ENCODE assay signal across 21 cellular contexts in the genomic region with DNA sequence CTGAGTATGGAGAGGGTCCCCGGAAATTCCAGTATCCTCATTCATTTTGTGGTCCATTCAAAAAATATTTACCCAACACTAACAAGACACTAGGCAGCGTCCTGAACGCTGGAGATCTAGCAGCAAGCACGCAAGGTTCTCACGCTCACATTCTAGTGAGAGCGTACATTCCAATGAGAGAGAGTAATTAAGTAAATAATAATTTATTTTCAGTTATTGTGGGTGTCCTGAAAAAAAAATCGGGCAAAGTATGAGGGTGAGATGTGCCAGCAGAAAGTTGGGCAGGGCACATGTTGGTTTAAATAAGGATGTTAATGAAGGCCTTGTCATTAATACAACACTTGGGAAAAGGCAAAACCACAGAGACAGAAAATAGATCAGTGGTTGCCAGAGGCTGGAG. TPM values are rescaled to one million over a fixed set of nuclear protein-coding genes. Genes with fewer than 3 reads are reported as not detected.
DNase-seq lines count a peak whose midpoint lies in the region; ATAC-seq, FAIRE-seq and TF ChIP-seq lines count a peak whose summit lies in the region.
"Had no signal": no experiment of that assay in that cellular context is flagged by ENCODE, and none has a peak within 500 bp of the region (broad histone marks: within the 10 kb centered on the region; RNA-seq: fewer than 3 reads in every experiment).

No MANE protein-coding gene starts in this region.

- H3K9me3 ChIP-seq in HepG2 (ENCODE audit: low read length) (no peaks in the 10 kb centered on the region), right lobe of liver (no peaks in the 10 kb centered on the region)
- H3K9me3 ChIP-seq: heart right ventricle, uterus had no signal

- intact Hi-C loops in HepG2 (cut with micrococcal nuclease; ENCODE audit: unreplicated experiment): no loop called here
- intact Hi-C loops in right lobe of liver (cut with DNase I): no loop called here
- intact Hi-C loops in lower leg skin (cut with DNase I; ENCODE audit: low total_unique reads): no loop called here

- no peak overlapping the region for H3K27ac ChIP-seq in HepG2 (ENCODE audit: extremely low read length, insufficient read depth, low read length)
- no peak overlapping the region for H3K27ac ChIP-seq in right lobe of liver
- no peak overlapping the region for H3K27ac ChIP-seq in GM23338 (ENCODE audit: low read depth)
- H3K27ac ChIP-seq: heart right ventricle, uterus, VCaP had no signal

- H3K79me2 ChIP-seq in HepG2 (ENCODE audit: insufficient read depth, low read length) (no peaks in the 10 kb centered on the region), GM23338 (replicated peaks; ENCODE audit: insufficient read depth) (no peaks in the 10 kb centered on the region)

- no peak overlapping the region for H3K4me3 Mint-ChIP-seq in activated T-helper 17 cell treated with anti-CD3 and anti-CD28 coated beads, Interleukin-2, amount 50 U/mL, for 72 hours
- H3K4me3 Mint-ChIP-seq in GM23338: no peak overlapping the region
- H3K4me3 Mint-ChIP-seq: endodermal cell had no signal

- peak; percentile 61 for ATAC-seq in HepG2
- no peak for ATAC-seq in right lobe of liver
- no peak for ATAC-seq in activated T-helper 17 cell treated with anti-CD3 and anti-CD28 coated beads, Interleukin-2, amount 50 U/mL, for 72 hours (replicated peaks)
- ATAC-seq in GM23338: no peak
- ATAC-seq: heart right ventricle, left ventricle myocardium superior had no signal

- H3K9me2 ChIP-seq in GM23338 (ENCODE audit: insufficient read depth): no peaks in the 10 kb centered on the region

- POLR2A ChIA-PET in HepG2 (lab: Yijun Ruan, JAX): no interaction called here

- peaks cover 8% of the 10 kb centered on the region for H3K4me1 Mint-ChIP-seq in activated T-helper 17 cell treated with anti-CD3 and anti-CD28 coated beads, Interleukin-2, amount 50 U/mL, for 72 hours
- H3K4me1 Mint-ChIP-seq in GM23338: peaks cover 10% of the 10 kb centered on the region; the same call in 2 of the 3 replicates
- H3K4me1 Mint-ChIP-seq: endodermal cell had no signal

- no peaks in the 10 kb centered on the region for H3K9me3 Mint-ChIP-seq in activated T-helper 17 cell treated with anti-CD3 and anti-CD28 coated beads, Interleukin-2, amount 50 U/mL, for 72 hours
- H3K9me3 Mint-ChIP-seq in GM23338: no peaks in the 10 kb centered on the region
- H3K9me3 Mint-ChIP-seq: endodermal cell had no signal

- no peaks in the 10 kb centered on the region for H3F3A ChIP-seq in GM23338 (replicated peaks; ENCODE audit: low read depth)

- FAIRE-seq in HepG2 (lab: Jason Lieb, UNC): no peak
- FAIRE-seq: H1 had no signal

- no peak for TF ChIP-seq RAD21 in HepG2 (CRISPR knock-in tag; IDR thresholded peaks at IDR 0.05)

- H2AFZ ChIP-seq in HepG2 (ENCODE audit: low read length) (no peak overlapping the region), GM23338 (no peak overlapping the region)

- CTCF ChIA-PET in HepG2 (lab: Yijun Ruan, JAX; ENCODE audit: low intra/inter-chr PET ratio, low total read pairs): no interaction called here

- peaks cover 6% of the 10 kb centered on the region for H3K36me3 Mint-ChIP-seq in activated T-helper 17 cell treated with anti-CD3 and anti-CD28 coated beads, Interleukin-2, amount 50 U/mL, for 72 hours (ENCODE audit: low read depth)
- no peaks in the 10 kb centered on the region for H3K36me3 Mint-ChIP-seq in GM23338 (ENCODE audit: low read depth)

- 27% methylated on average over 7 of the region's 7 CpGs for WGBS in HepG2 (ENCODE audit: low lambda C conversion rate)
- 92% methylated on average over 7 of the region's 7 CpGs for WGBS in right lobe of liver (ENCODE audit: insufficient coverage, low coverage, low lambda C conversion rate, missing lambda C conversion rate)
- WGBS in lower leg skin, 2 donors: 74 to 82% methylated on average over 7 of the region's 7 CpGs

- TF ChIP-seq POLR2A in HepG2 (IDR thresholded peaks at IDR 0.05; ENCODE audit: insufficient read depth in 1 of 2, low read depth in 2 of 2, low read length in 2 of 2) (no peak), right lobe of liver (IDR thresholded peaks at IDR 0.05) (no peak), lower leg skin (IDR thresholded peaks at IDR 0.05) (no peak)

- in situ Hi-C loops in HepG2 (cut with HindIII; ENCODE audit: extremely low pct_ligation_motif_present, low pct_unique_long_range_greater_than_20kb): no loop called here

- peak overlapping the region; percentile 37 for H3K27ac Mint-ChIP-seq in activated T-helper 17 cell treated with anti-CD3 and anti-CD28 coated beads, Interleukin-2, amount 50 U/mL, for 72 hours
- H3K27ac Mint-ChIP-seq in GM23338: no peak overlapping the region
- H3K27ac Mint-ChIP-seq: endodermal cell had no signal

- H3K27me3 ChIP-seq in HepG2 (ENCODE audit: control insufficient read depth in 1 of 2, insufficient read depth in 2 of 2, low read length in 2 of 2) (no peaks in the 10 kb centered on the region), right lobe of liver (no peaks in the 10 kb centered on the region), GM23338 (ENCODE audit: insufficient read depth) (no peaks in the 10 kb centered on the region)
- H3K27me3 ChIP-seq: heart right ventricle, uterus had no signal

- H3K4me3 ChIP-seq in HepG2 (replicated peaks in 1 of 3; ENCODE audit: insufficient read depth in 1 of 3, low read depth in 2 of 3, low read length in 3 of 3) (no peak overlapping the region), right lobe of liver (no peak overlapping the region), GM23338 (no peak overlapping the region), lower leg skin (ENCODE audit: low read depth, poor library complexity, severe bottlenecking) (no peak overlapping the region)
- H3K4me3 ChIP-seq: heart right ventricle, uterus had no signal

- BruUV-seq in HepG2 (replicated peaks; lab: Mats Ljungman, UMichigan): no TSS peak

- no peak; a peak in 1 of 4 replicates for TF ChIP-seq EP300 in HepG2 (IDR thresholded peaks at IDR 0.05; ENCODE audit: low read depth in 2 of 2, low read length in 2 of 2)
- TF ChIP-seq EP300 in HepG2 (CRISPR knock-in tag; IDR thresholded peaks at IDR 0.05; ENCODE audit: borderline replicate concordance): no peak

- H3K9ac ChIP-seq in HepG2 (ENCODE audit: insufficient read depth, low read depth, low read length): no peak overlapping the region

- no peak for TF ChIP-seq CTCF in HepG2 (CRISPR knock-in tag; IDR thresholded peaks at IDR 0.05)
- no peak for TF ChIP-seq CTCF in right lobe of liver (IDR thresholded peaks at IDR 0.05)
- no peak for TF ChIP-seq CTCF in GM23338 (conservative IDR thresholded peaks at IDR 0.05; ENCODE audit: low read depth in 2 of 2)
- TF ChIP-seq CTCF in lower leg skin (IDR thresholded peaks at IDR 0.05): no peak

- peaks cover 40% of the 10 kb centered on the region for H3K4me1 ChIP-seq in HepG2 (ENCODE audit: insufficient read depth, low read length)
- no peaks in the 10 kb centered on the region for H3K4me1 ChIP-seq in right lobe of liver
- peaks cover 5% of the 10 kb centered on the region; the same call in 1 of the 2 replicates for H3K4me1 ChIP-seq in GM23338 (ENCODE audit: insufficient read depth)
- H3K4me1 ChIP-seq: uterus had no signal

- peak; percentile 83 for DNase-seq in HepG2 (ENCODE audit: low spot score)
- no peak for DNase-seq in right lobe of liver
- peak; percentile 91 for DNase-seq in iris pigment epithelial cell (ENCODE audit: low read depth)
- no peak for DNase-seq in GM23338 (ENCODE audit: low spot score)
- DNase-seq in lower leg skin (ENCODE audit: low spot score in 2 of 2): no peak
- DNase-seq in stimulated activated CD4-positive, alpha-beta T cell treated with anti-CD3 and anti-CD28 coated beads, Interleukin-4, amount 100 ng/mL, for 1 hour: no peak
- DNase-seq in cortex of kidney (lab: John Stamatoyannopoulos, UW): no peak
- DNase-seq: ACHN, anterior cingulate cortex, DMS153, endodermal cell, heart right ventricle, left ventricle myocardium superior, NCI-H1105 treated with DMSO at 0.1 percent for 48 hours, NCI-H524, nucleus accumbens, SHP77 treated with DMSO at 0.1 percent for 48 hours, uterus had no signal

- no peaks in the 10 kb centered on the region for H3K36me3 ChIP-seq in HepG2 (replicated peaks in 1 of 2; ENCODE audit: control insufficient read depth in 1 of 2, insufficient read depth in 2 of 2, low read length in 2 of 2)
- no peaks in the 10 kb centered on the region for H3K36me3 ChIP-seq in right lobe of liver
- no peaks in the 10 kb centered on the region for H3K36me3 ChIP-seq in GM23338 (ENCODE audit: insufficient read depth)
- H3K36me3 ChIP-seq: heart right ventricle, uterus had no signal

- H3K4me2 ChIP-seq in HepG2 (ENCODE audit: low read depth, low read length): peak overlapping the region; percentile 47; the same call in 1 of the 2 replicates
- H3K4me2 ChIP-seq in GM23338: no peak overlapping the region

- no peaks in the 10 kb centered on the region for H4K20me1 ChIP-seq in HepG2 (ENCODE audit: insufficient read depth, low read length)
- H4K20me1 ChIP-seq in GM23338 (replicated peaks; ENCODE audit: insufficient read depth): no peaks in the 10 kb centered on the region

- H3K27me3 Mint-ChIP-seq in activated T-helper 17 cell treated with anti-CD3 and anti-CD28 coated beads, Interleukin-2, amount 50 U/mL, for 72 hours: no peaks in the 10 kb centered on the region
- H3K27me3 Mint-ChIP-seq in GM23338 (ENCODE audit: insufficient read depth, low read depth, poor library complexity): peaks cover 2% of the 10 kb centered on the region

RNA-seq across cellular contexts. Expression of a gene that starts 4.0 kb away (rescaled TPM):
- total RNA-seq in HepG2 (2016; rRNA removed; fragmentation: Illumina TruSeq; extraction: Trizol) (not detected in 2 replicates), right lobe of liver (1 to 10 TPM in 4 of 6 experiments, under 1 TPM in 1, not detected in 1; 0.29 to 2.8 (median 1.2) TPM), lower leg skin (under 1 TPM in 3 of 4 donors, not detected in 1; 0.12 to 0.52 (median 0.23) TPM)
- not detected in 2 replicates for total RNA-seq in HepG2 (2016; cell fraction: cytosol; rRNA removed; fragmentation: Illumina TruSeq; extraction: Trizol; ENCODE audit: low read depth)
- total RNA-seq in HepG2 (2016; cell fraction: insoluble cytoplasmic fraction; rRNA removed; fragmentation: Illumina TruSeq; extraction: Trizol): not detected in 2 replicates
- total RNA-seq in HepG2 (2016; cell fraction: membrane; rRNA removed; fragmentation: Illumina TruSeq; extraction: Trizol): not detected in 2 replicates
- not detected in 2 replicates for total RNA-seq in HepG2 (2016; cell fraction: nucleus; rRNA removed; fragmentation: Illumina TruSeq; extraction: Trizol)
- polyA plus RNA-seq in HepG2 (2011; rRNA removed) (1.2 and 1.6 TPM in 2 replicates), GM23338 (2016; fragmentation: Nextera tagmentation; extraction: Ambion mirVana) (not detected in 2 replicates)
- 0.63 and 0.91 TPM in 2 replicates for polyA plus RNA-seq in HepG2 (2011; cell fraction: cytosol; rRNA removed)
- 0.13 and 0.31 TPM in 2 replicates for polyA plus RNA-seq in HepG2 (2011; cell fraction: nucleus; rRNA removed)
- 0.13 and 1.2 TPM in 2 replicates for polyA plus RNA-seq in HepG2 (2012)
- polyA plus RNA-seq in HepG2 (2016; cell fraction: cytosol; fragmentation: Illumina TruSeq; extraction: Trizol; ENCODE audit: low read depth): 0.10 TPM in 1 of 2 replicates, not detected in the other
- polyA plus RNA-seq in HepG2 (2016; cell fraction: insoluble cytoplasmic fraction; fragmentation: Illumina TruSeq; extraction: Trizol; ENCODE audit: low read depth): not detected in 2 replicates
- 0.13 TPM in 1 of 2 replicates, not detected in the other for polyA plus RNA-seq in HepG2 (2016; cell fraction: membrane; fragmentation: Illumina TruSeq; extraction: Trizol; ENCODE audit: low read depth)
- polyA plus RNA-seq in HepG2 (2016; cell fraction: nucleus; fragmentation: Illumina TruSeq; extraction: Trizol; ENCODE audit: insufficient read depth, low read depth): not detected in 2 replicates
- 0.50 and 1.8 TPM in 2 replicates for polyA minus RNA-seq in HepG2 (2011; rRNA and poly(A)+ RNA removed; ENCODE audit: low replicate concordance)
- 0.49 and 0.62 TPM in 2 replicates for polyA minus RNA-seq in HepG2 (2011; cell fraction: cytosol; rRNA and poly(A)+ RNA removed)
- polyA minus RNA-seq in HepG2 (2011; cell fraction: nucleus; rRNA and poly(A)+ RNA removed): 1.2 TPM in 2 replicates
- 10 to 100 TPM; 25.7 to 37.9 TPM for total RNA-seq in activated T-helper 17 cell treated with anti-CD3 and anti-CD28 coated beads, Interleukin-2, amount 50 U/mL, for 72 hours
- not detected in 2 replicates for total RNA-seq in GM23338 (2014; rRNA removed; shearing (Covaris generic))
- total RNA-seq: endodermal cell, H1, left ventricle myocardium superior had no signal
- polyA plus RNA-seq: H1 had no signal

RNA-seq across cellular contexts. Expression of a gene that starts 25.9 kb away (rescaled TPM):
- total RNA-seq in HepG2 (2016; rRNA removed; fragmentation: Illumina TruSeq; extraction: Trizol) (36.2 and 45.3 TPM in 2 replicates), right lobe of liver (10 to 100 TPM; 25.5 to 88.0 (median 42.2) TPM), lower leg skin (10 to 100 TPM in 2 of 4 donors, 1 to 10 TPM in 2; 4.8 to 14.5 (median 11.2) TPM)
- total RNA-seq in HepG2 (2016; cell fraction: cytosol; rRNA removed; fragmentation: Illumina TruSeq; extraction: Trizol; ENCODE audit: low read depth): 32.0 and 35.3 TPM in 2 replicates
- total RNA-seq in HepG2 (2016; cell fraction: insoluble cytoplasmic fraction; rRNA removed; fragmentation: Illumina TruSeq; extraction: Trizol): 36.6 and 44.0 TPM in 2 replicates
- total RNA-seq in HepG2 (2016; cell fraction: membrane; rRNA removed; fragmentation: Illumina TruSeq; extraction: Trizol): 75.4 and 86.1 TPM in 2 replicates
- total RNA-seq in HepG2 (2016; cell fraction: nucleus; rRNA removed; fragmentation: Illumina TruSeq; extraction: Trizol): 26.6 and 27.0 TPM in 2 replicates
- polyA plus RNA-seq in HepG2 (2011; rRNA removed) (32.6 and 38.7 TPM in 2 replicates), GM23338 (2016; fragmentation: Nextera tagmentation; extraction: Ambion mirVana) (9.0 and 9.4 TPM in 2 replicates)
- 29.8 and 43.7 TPM in 2 replicates for polyA plus RNA-seq in HepG2 (2011; cell fraction: cytosol; rRNA removed)
- 14.9 and 17.0 TPM in 2 replicates for polyA plus RNA-seq in HepG2 (2011; cell fraction: nucleus; rRNA removed)
- 33.7 and 34.6 TPM in 2 replicates for polyA plus RNA-seq in HepG2 (2012)
- 31.2 and 34.0 TPM in 2 replicates for polyA plus RNA-seq in HepG2 (2016; cell fraction: cytosol; fragmentation: Illumina TruSeq; extraction: Trizol; ENCODE audit: low read depth)
- polyA plus RNA-seq in HepG2 (2016; cell fraction: insoluble cytoplasmic fraction; fragmentation: Illumina TruSeq; extraction: Trizol; ENCODE audit: low read depth): 39.8 and 40.2 TPM in 2 replicates
- 51.9 and 59.4 TPM in 2 replicates for polyA plus RNA-seq in HepG2 (2016; cell fraction: membrane; fragmentation: Illumina TruSeq; extraction: Trizol; ENCODE audit: low read depth)
- 22.2 and 22.8 TPM in 2 replicates for polyA plus RNA-seq in HepG2 (2016; cell fraction: nucleus; fragmentation: Illumina TruSeq; extraction: Trizol; ENCODE audit: insufficient read depth, low read depth)
- polyA minus RNA-seq in HepG2 (2011; rRNA and poly(A)+ RNA removed; ENCODE audit: low replicate concordance): 25.9 and 37.5 TPM in 2 replicates
- 31.0 and 34.7 TPM in 2 replicates for polyA minus RNA-seq in HepG2 (2011; cell fraction: cytosol; rRNA and poly(A)+ RNA removed)
- polyA minus RNA-seq in HepG2 (2011; cell fraction: nucleus; rRNA and poly(A)+ RNA removed): 48.0 and 50.0 TPM in 2 replicates
- total RNA-seq in activated T-helper 17 cell treated with anti-CD3 and anti-CD28 coated beads, Interleukin-2, amount 50 U/mL, for 72 hours: 10 to 100 TPM; 19.4 to 28.1 TPM
- total RNA-seq in GM23338 (2014; rRNA removed; shearing (Covaris generic)): 24.5 and 26.9 TPM in 2 replicates

Comparison
In these comparisons a context has a peak if more than half of its experiments do, and no peak if none do; other contexts are left out.
1. DNase-seq: peak in HepG2 (single experiment) and iris pigment epithelial cell (single experiment); none in right lobe of liver (0 of 3), GM23338 (single experiment), lower leg skin (0 of 2), stimulated activated CD4-positive, alpha-beta T cell treated with anti-CD3 and anti-CD28 coated beads, Interleukin-4, amount 100 ng/mL, for 1 hour (single experiment) and cortex of kidney (single experiment).
2. RNA of a gene that starts 4.0 kb away (total RNA-seq): 25.7 to 37.9 TPM in activated T-helper 17 cell treated with anti-CD3 and anti-CD28 coated beads, Interleukin-2, amount 50 U/mL, for 72 hours; 0.29 to 2.8 TPM in right lobe of liver, 0.12 to 0.52 TPM in lower leg skin, not detected in HepG2 and not detected in GM23338; every median in the first group is over 4 times any median in the second.